Comparison of ENCODE assay signal across 1 cellular context in genomic region chr6:33788694-33789549, GRCh38.
TF ChIP-seq lines count a peak whose summit lies in the region.

LEMD2 (minus strand) TSS chr6:33789130; CDS start chr6:33789116, 14 bp downstream.

TF ChIP-seq in GM12878, 131 proteins besides CTCF, POLR2A, EP300 and RAD21 (continued from another document and continues in another):
- TF ChIP-seq CEBPZ (IDR thresholded peaks at IDR 0.05; ENCODE audit: low read depth, low read length), result no peak
- TF ChIP-seq REST (IDR thresholded peaks at IDR 0.05; ENCODE audit: low read depth, low read length), result no peak
- peak; percentile 55; the same call in 1 of the 2 replicates for TF ChIP-seq ZBTB40 (IDR thresholded peaks at IDR 0.05; ENCODE audit: borderline replicate concordance)
- TF ChIP-seq ZNF24 (IDR thresholded peaks at IDR 0.05), result peak; percentile 49; the same call in 1 of the 2 replicates
- no peak for TF ChIP-seq ZNF384 (IDR thresholded peaks at IDR 0.05; ENCODE audit: borderline replicate concordance, low read depth, low read length)
- no peak for TF ChIP-seq ATF3 (IDR thresholded peaks at IDR 0.05; ENCODE audit: borderline replicate concordance, extremely low read depth, low read depth, low read length)
- no peak for TF ChIP-seq NFXL1 (IDR thresholded peaks at IDR 0.05; ENCODE audit: borderline replicate concordance)
- 0 out of 4 replicates have a peak, but pooled peaks of 1 of the 2 experiments have one; percentile 0 for TF ChIP-seq SRF (IDR thresholded peaks at IDR 0.05; ENCODE audit: low read depth in 2 of 2, low read length in 2 of 2)
- TF ChIP-seq ZNF274 (IDR thresholded peaks at IDR 0.05; ENCODE audit: insufficient read depth, insufficient read length), result no peak
- TF ChIP-seq PRDM15 (CRISPR knock-in tag; IDR thresholded peaks at IDR 0.05), result no peak
- TF ChIP-seq ZNF687 (IDR thresholded peaks at IDR 0.05), result peak; percentile 63
- TF ChIP-seq MAX (IDR thresholded peaks at IDR 0.05; ENCODE audit: low read depth, low read length), result peak; percentile 44
- TF ChIP-seq PKNOX1 (IDR thresholded peaks at IDR 0.05), result peak; percentile 90
- TF ChIP-seq CREB1 (IDR thresholded peaks at IDR 0.05; ENCODE audit: low read depth), result peak; percentile 84
- peak; percentile 98 for TF ChIP-seq RCOR1 (conservative IDR thresholded peaks at IDR 0.05; ENCODE audit: low read depth, low read length)
- TF ChIP-seq ZNF207 (IDR thresholded peaks at IDR 0.05; ENCODE audit: borderline replicate concordance), result peak; percentile 94
- TF ChIP-seq ZSCAN29 (IDR thresholded peaks at IDR 0.05), result 0 out of 2 replicates have a peak, but pooled peaks have one; percentile 23
- no peak for TF ChIP-seq BRCA1 (IDR thresholded peaks at IDR 0.05; ENCODE audit: low read depth, low read length)
- TF ChIP-seq RBBP5 (conservative IDR thresholded peaks at IDR 0.05), result 0 out of 2 replicates have a peak, but pooled peaks have one; percentile 21
- peak; percentile 29; the same call in 1 of the 2 replicates for TF ChIP-seq IRF3 (IDR thresholded peaks at IDR 0.05)
- TF ChIP-seq RUNX3 (IDR thresholded peaks at IDR 0.05; ENCODE audit: low read length), result peak; percentile 65
- peak; percentile 97 for TF ChIP-seq HCFC1 (IDR thresholded peaks at IDR 0.05; ENCODE audit: low read length)
- no peak for TF ChIP-seq NFIC (IDR thresholded peaks at IDR 0.05; ENCODE audit: low read depth, low read length)
- TF ChIP-seq ZBED1 (IDR thresholded peaks at IDR 0.05; ENCODE audit: borderline replicate concordance), result no peak
- TF ChIP-seq NBN (IDR thresholded peaks at IDR 0.05), result peak; percentile 91
- TF ChIP-seq ATF7 (IDR thresholded peaks at IDR 0.05; ENCODE audit: low read depth), result peak; percentile 24; the same call in 1 of the 2 replicates
- no peak for TF ChIP-seq POLR2AphosphoS2 (IDR thresholded peaks at IDR 0.05; ENCODE audit: low read depth, low read length)
- TF ChIP-seq CHD2 (IDR thresholded peaks at IDR 0.05; ENCODE audit: borderline replicate concordance, low read depth, low read length), result no peak
- TF ChIP-seq YY1 (IDR thresholded peaks at IDR 0.05; ENCODE audit: low read depth, low read length), result peak; percentile 100
- TF ChIP-seq CREM (IDR thresholded peaks at IDR 0.05; ENCODE audit: low read depth), result peak; percentile 88
- TF ChIP-seq SREBF1 (IDR thresholded peaks at IDR 0.05; ENCODE audit: low read length), result peak; percentile 28; the same call in 1 of the 2 replicates
- TF ChIP-seq MXI1 (IDR thresholded peaks at IDR 0.05; ENCODE audit: low read depth, low read length), result peak; percentile 57; the same call in 1 of the 2 replicates
- peak; percentile 91 for TF ChIP-seq IKZF1 (conservative IDR thresholded peaks at IDR 0.05)
- no peak for TF ChIP-seq TCF7 (IDR thresholded peaks at IDR 0.05; ENCODE audit: borderline replicate concordance)
